In the genomic region with DNA sequence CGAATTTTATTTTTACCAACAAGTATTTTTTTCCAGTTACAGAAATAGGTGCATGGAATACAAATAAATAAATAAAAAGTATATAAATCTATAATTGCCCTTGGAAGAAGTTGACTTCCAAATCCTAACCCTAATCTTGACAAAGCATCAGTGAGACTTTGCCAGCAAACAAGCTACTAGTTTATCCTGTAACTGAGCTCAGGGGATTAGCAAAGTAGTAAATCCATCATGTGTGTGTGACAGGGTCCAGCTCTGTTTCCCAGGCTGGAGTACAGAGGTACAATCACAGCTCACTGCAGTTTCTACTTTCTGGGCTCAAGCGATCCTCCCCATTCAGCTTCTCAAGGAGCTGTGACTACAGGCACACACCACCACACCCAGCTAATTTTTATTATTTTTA, we compare ENCODE assay signal across 29 cellular contexts.
"Had no signal": no experiment of that assay in that cellular context is flagged by ENCODE, and none has a peak within 500 bp of the region (broad histone marks: within the 10 kb centered on the region; RNA-seq: fewer than 3 reads in every experiment).

No MANE protein-coding gene starts in this region.

- H3K27me3 ChIP-seq: body of pancreas, heart left ventricle had no signal

- H3K27ac Mint-ChIP-seq: activated CD8-positive, alpha-beta T cell treated with anti-CD3 and anti-CD28 coated beads for 36 hours; activated naive CD8-positive, alpha-beta T cell; activated T-helper 17 cell treated with anti-CD3 and anti-CD28 coated beads, Interleukin-2, amount 50 U/mL, for 72 hours; endodermal cell; T-helper 17 cell; T-helper 2 cell treated with Interferon-gamma antibody and Interleukin-4, amounts not matched to agents 5 μg/mL and 100 μg/mL, for 36 hours had no signal

- H3K27me3 Mint-ChIP-seq: activated CD8-positive, alpha-beta T cell treated with anti-CD3 and anti-CD28 coated beads for 36 hours; activated naive CD8-positive, alpha-beta T cell; activated T-helper 17 cell treated with anti-CD3 and anti-CD28 coated beads, Interleukin-2, amount 50 U/mL, for 72 hours; T-helper 17 cell had no signal

- DNase-seq: activated CD4-positive, alpha-beta T cell treated with anti-CD3 and anti-CD28 coated beads for 48 hours; activated CD4-positive, alpha-beta T cell treated with anti-CD3 and anti-CD28 coated beads, Interleukin-2, amount 50 U/mL, for 1 hour; activated CD4-positive, alpha-beta T cell treated with anti-CD3 and anti-CD28 coated beads, Interleukin-2, amount 50 U/mL, for 48 hours; activated CD4-positive, CD25-positive, alpha-beta regulatory T cell; activated CD4-positive, CD25-positive, alpha-beta regulatory T cell treated with anti-CD3 and anti-CD28 coated beads, Interleukin-2, amount 50 U/mL, for 72 hours; activated CD8-positive, alpha-beta memory T cell treated with anti-CD3 and anti-CD28 coated beads for 24 hours; activated CD8-positive, alpha-beta T cell treated with anti-CD3 and anti-CD28 coated beads for 36 hours; activated effector memory CD4-positive, alpha-beta T cell treated with Interleukin-2 at 50 U/mL for 16 hours; activated gamma-delta T cell treated with Interleukin-2 at 50 U/mL for 16 hours; activated naive CD4-positive, alpha-beta T cell treated with anti-CD3 and anti-CD28 coated beads, Interleukin-2, amount 50 U/mL, for 16 hours; activated naive CD4-positive, alpha-beta T cell treated with Interleukin-2 at 50 U/mL for 16 hours; activated T-cell treated with anti-CD3 and anti-CD28 coated beads, Interleukin-2, amount 50 U/mL, for 4 hours; amniotic stem cell; anterior cingulate cortex; body of pancreas; caudate nucleus; cortex of kidney; effector memory CD4-positive, alpha-beta T cell; endodermal cell; foreskin fibroblast; glutamatergic neuron; heart left ventricle; T-helper 1 cell; T-helper 17 cell; T1000 had no signal

- H3K4me3 ChIP-seq: body of pancreas, heart left ventricle had no signal

- H3K27ac ChIP-seq: body of pancreas, heart left ventricle had no signal

- H3K36me3 Mint-ChIP-seq: activated naive CD8-positive, alpha-beta T cell had no signal

- H3K36me3 ChIP-seq: heart left ventricle had no signal

- H3K4me3 Mint-ChIP-seq: activated CD8-positive, alpha-beta T cell treated with anti-CD3 and anti-CD28 coated beads for 36 hours; activated naive CD8-positive, alpha-beta T cell; activated T-cell treated with anti-CD3 and anti-CD28 coated beads, Interleukin-2, amount 50 U/mL, for 4 hours; activated T-helper 17 cell treated with anti-CD3 and anti-CD28 coated beads, Interleukin-2, amount 50 U/mL, for 72 hours; endodermal cell; T-helper 17 cell; T-helper 2 cell treated with Interferon-gamma antibody and Interleukin-4, amounts not matched to agents 5 μg/mL and 100 μg/mL, for 36 hours had no signal

- ATAC-seq: activated CD8-positive, alpha-beta T cell treated with anti-CD3 and anti-CD28 coated beads for 36 hours; activated T-cell treated with anti-CD3 and anti-CD28 coated beads, Interleukin-2, amount 50 U/mL, for 4 hours; activated T-helper 17 cell treated with anti-CD3 and anti-CD28 coated beads, Interleukin-2, amount 50 U/mL, for 72 hours; body of pancreas; esophagus mucosa; heart left ventricle; T-helper 17 cell had no signal

- H3K4me1 Mint-ChIP-seq: activated T-helper 17 cell treated with anti-CD3 and anti-CD28 coated beads, Interleukin-2, amount 50 U/mL, for 72 hours; T-helper 17 cell had no signal

- H3K9me3 ChIP-seq: body of pancreas had no signal

- H3K4me1 ChIP-seq: body of pancreas, heart left ventricle had no signal
